22 cellular contexts compared by ENCODE assay signal in the genomic region with DNA sequence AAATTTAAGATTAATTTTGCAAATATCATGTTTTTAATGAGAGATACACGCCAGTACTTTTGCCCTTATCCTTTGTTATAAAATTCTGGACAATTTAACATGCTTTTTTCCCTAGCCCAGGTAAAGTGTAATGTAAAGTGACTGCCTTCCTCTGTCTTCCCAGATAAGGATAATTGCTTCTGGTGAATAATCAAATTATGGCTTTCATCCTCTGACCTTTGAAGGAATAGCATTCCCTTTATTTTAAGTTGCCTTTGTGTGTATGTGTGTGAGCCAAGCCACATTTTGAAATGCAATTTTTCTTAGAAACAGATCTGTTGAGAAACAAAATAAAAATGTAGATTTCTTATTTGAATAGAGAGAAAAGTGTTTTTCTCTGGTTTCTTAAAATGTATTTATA.
A peak's percentile ranks its signal among the peaks of the same experiment; 100 is the strongest.
DNase-seq lines count a peak whose midpoint lies in the region; ATAC-seq, FAIRE-seq and TF ChIP-seq lines count a peak whose summit lies in the region.
"Had no signal": no experiment of that assay in that cellular context is flagged by ENCODE, and none has a peak within 500 bp of the region (broad histone marks: within the 10 kb centered on the region; RNA-seq: fewer than 3 reads in every experiment).

No MANE protein-coding gene starts in this region.

- H3K79me2 ChIP-seq in DND-41 (ENCODE audit: insufficient read depth, low read length): no peaks in the 10 kb centered on the region

- no peaks in the 10 kb centered on the region for H3K9me3 Mint-ChIP-seq in activated T-helper 17 cell treated with anti-CD3 and anti-CD28 coated beads, Interleukin-2, amount 50 U/mL, for 72 hours
- H3K9me3 Mint-ChIP-seq: CD4-positive, alpha-beta memory T cell; T-cell had no signal

- no peak overlapping the region for H3K4me3 ChIP-seq in DND-41 (ENCODE audit: low read depth in 1 of 2, low read length in 2 of 2)
- H3K4me3 ChIP-seq: Peyer's patch had no signal

- peak; percentile 66 for FAIRE-seq in GM19239 (lab: Jason Lieb, UNC)

- H3K36me3 Mint-ChIP-seq in activated T-helper 17 cell treated with anti-CD3 and anti-CD28 coated beads, Interleukin-2, amount 50 U/mL, for 72 hours (ENCODE audit: low read depth): no peaks in the 10 kb centered on the region
- H3K36me3 Mint-ChIP-seq: CD4-positive, alpha-beta memory T cell; T-cell had no signal

- peaks cover 9% of the 10 kb centered on the region; the same call in 1 of the 2 replicates for H3K4me1 ChIP-seq in DND-41 (ENCODE audit: insufficient read depth, low read length)

- peak overlapping the region; percentile 26 for H3K27ac Mint-ChIP-seq in activated T-helper 17 cell treated with anti-CD3 and anti-CD28 coated beads, Interleukin-2, amount 50 U/mL, for 72 hours
- H3K27ac Mint-ChIP-seq: T-cell had no signal

- no peaks in the 10 kb centered on the region for H3K36me3 ChIP-seq in DND-41 (ENCODE audit: insufficient read depth, low read length)
- H3K36me3 ChIP-seq: Peyer's patch had no signal

- no peaks in the 10 kb centered on the region for H3K9me3 ChIP-seq in DND-41 (ENCODE audit: insufficient read depth, low read length, severe bottlenecking)
- H3K9me3 ChIP-seq: Peyer's patch had no signal

- no peaks in the 10 kb centered on the region for H4K20me1 ChIP-seq in DND-41 (ENCODE audit: insufficient read depth, low read length)

- peak overlapping the region; percentile 39; the same call in 1 of the 2 replicates for H3K4me2 ChIP-seq in DND-41 (ENCODE audit: insufficient read depth, low read length)

- DNase-seq in DND-41 (no peak), GM19239 (ENCODE audit: insufficient read length, low spot score) (no peak), NCI-H146 treated with DMSO at 0.1 percent for 48 hours (lab: John Stamatoyannopoulos, UW; ENCODE audit: unreplicated experiment) (peak; percentile 25), NOMO-1 (lab: John Stamatoyannopoulos, UW; ENCODE audit: unreplicated experiment in 2 of 2) (no peak), HK-2 (ENCODE audit: unreplicated experiment) (no peak), RPMI8226 (no peak), HUDEP-2 (lab: John Stamatoyannopoulos, UW; ENCODE audit: unreplicated experiment in 76 of 76) (no peak)
- DNase-seq: C1 segment of cervical spinal cord; CD4-positive, alpha-beta memory T cell; COR-L47; EL; GDM1; MV-4-11; NCI-H1105; NCI-H1436 treated with DMSO at 0.1 percent for 48 hours; NCI-H2029; NCI-H2227 treated with DMSO at 0.1 percent for 48 hours; NCI-H510A; NCI-H748 treated with DMSO at 0.1 percent for 48 hours; Peyer's patch; T-cell had no signal

- no peak overlapping the region for H3K27ac ChIP-seq in DND-41 (ENCODE audit: low read length)
- H3K27ac ChIP-seq: Peyer's patch had no signal

- peak overlapping the region; percentile 31 for H3K4me3 Mint-ChIP-seq in activated T-helper 17 cell treated with anti-CD3 and anti-CD28 coated beads, Interleukin-2, amount 50 U/mL, for 72 hours
- H3K4me3 Mint-ChIP-seq: T-cell had no signal

- no peaks in the 10 kb centered on the region for H3K27me3 ChIP-seq in DND-41 (ENCODE audit: insufficient read depth, low read length, poor library complexity)
- H3K27me3 ChIP-seq: Peyer's patch had no signal

- ATAC-seq in DND-41 (ENCODE audit: insufficient read depth, low read depth): no peak
- ATAC-seq in activated T-helper 17 cell treated with anti-CD3 and anti-CD28 coated beads, Interleukin-2, amount 50 U/mL, for 72 hours (replicated peaks): no peak
- ATAC-seq: T-cell had no signal

- no peak overlapping the region for H3K9ac ChIP-seq in DND-41 (ENCODE audit: low read depth, low read length)

- no peak for TF ChIP-seq CTCF in DND-41 (IDR thresholded peaks at IDR 0.05; ENCODE audit: borderline replicate concordance, extremely low read depth, low read length, poor library complexity, severe bottlenecking)

- H2AFZ ChIP-seq in DND-41 (ENCODE audit: low read depth, low read length): no peak overlapping the region

- no peaks in the 10 kb centered on the region for H3K27me3 Mint-ChIP-seq in activated T-helper 17 cell treated with anti-CD3 and anti-CD28 coated beads, Interleukin-2, amount 50 U/mL, for 72 hours
- H3K27me3 Mint-ChIP-seq: CD4-positive, alpha-beta memory T cell; T-cell had no signal

- H3K4me1 Mint-ChIP-seq in activated T-helper 17 cell treated with anti-CD3 and anti-CD28 coated beads, Interleukin-2, amount 50 U/mL, for 72 hours: peaks cover 5% of the 10 kb centered on the region
